ENCODE assay signal across 7 cellular contexts in genomic region chr1:169662680-169663079, GRCh38. TPM values are rescaled to one million over a fixed set of nuclear protein-coding genes. Genes with fewer than 3 reads are reported as not detected.
"Had no signal": no experiment of that assay in that cellular context is flagged by ENCODE, and none has a peak within 500 bp of the region (broad histone marks: within the 10 kb centered on the region; RNA-seq: fewer than 3 reads in every experiment).

No MANE protein-coding gene starts in this region.

RNA-seq across cellular contexts. Expression of gene SELP, which starts 32.8 kb away (rescaled TPM):
- total RNA-seq: astrocyte, chondrocyte, fibroblast of lung, fibroblast of villous mesenchyme, mammary epithelial cell had no signal
- polyA plus RNA-seq: fibroblast of lung, hepatocyte, mammary epithelial cell had no signal

RNA-seq across cellular contexts. Expression of gene SELL, which starts 48.7 kb away (rescaled TPM):
- total RNA-seq: chondrocyte, fibroblast of villous mesenchyme, vagina had no signal
